ENCODE assay signal across 7 cellular contexts in genomic region chr7:92717982-92718716, GRCh38.
DNase-seq lines count a peak whose midpoint lies in the region; ATAC-seq, FAIRE-seq and TF ChIP-seq lines count a peak whose summit lies in the region.

No MANE protein-coding gene starts in this region.

- H3K4me2 ChIP-seq in GM12878 (ENCODE audit: control insufficient read depth, insufficient read depth): peak overlapping the region; percentile 80

- H3K27me3 ChIP-seq in GM12878 (replicated peaks in 1 of 2; ENCODE audit: control insufficient read depth in 2 of 2, insufficient read depth in 2 of 2, low read length in 1 of 2) (no peaks in the 10 kb centered on the region), WERI-Rb-1 (ENCODE audit: insufficient read depth, low read depth, severe bottlenecking) (no peaks in the 10 kb centered on the region)

- no peak for TF ChIP-seq EP300 in GM12878 (IDR thresholded peaks at IDR 0.05; ENCODE audit: borderline replicate concordance in 1 of 2, control insufficient read depth in 1 of 2, low read depth in 2 of 2, low read length in 2 of 2)

- RAD21 ChIA-PET in GM12878 (lab: Charles Lee; ENCODE audit: unreplicated experiment): interaction anchor here (1.2 kb wide), 1 partner anchor 115 kb away, joined by 4 read pairs; no protein-coding TSS in a partner anchor

- H3K36me3 ChIP-seq in GM12878 (ENCODE audit: control insufficient read depth in 2 of 2, insufficient read depth in 2 of 2, low read length in 1 of 2) (peaks cover 0 to 1% of the 10 kb centered on the region in 2 experiments; a peak in 1 of 4 replicates), WERI-Rb-1 (no peaks in the 10 kb centered on the region)

- H3K27ac ChIP-seq in GM12878 (ENCODE audit: control insufficient read depth, insufficient read depth) (peak overlapping the region; percentile 59), WERI-Rb-1 (no peak overlapping the region)

- DNase-seq in T-cell (peak; percentile 2 to 61 (median 26)), GM12878 (ENCODE audit: low read depth, low spot score) (no peak), left lobe of liver (ENCODE audit: low spot score) (peak; percentile 50), WERI-Rb-1 (no peak)
- peak; percentile 67 for DNase-seq in stimulated activated CD4-positive, alpha-beta T cell treated with anti-CD3 and anti-CD28 coated beads, Interleukin-4, amount 100 ng/mL, for 24 hours

- no peaks in the 10 kb centered on the region for H3K27me3 Mint-ChIP-seq in T-cell

- no peaks in the 10 kb centered on the region for H4K20me1 ChIP-seq in GM12878 (ENCODE audit: control insufficient read depth, insufficient read depth)

- TF ChIP-seq CTCF in GM12878 (IDR thresholded peaks at IDR 0.05 in 2 of 3, conservative IDR thresholded peaks at IDR 0.05 in 1 of 3; ENCODE audit: control insufficient read depth in 2 of 3, extremely low read depth in 1 of 3, insufficient read depth in 1 of 3, low read depth in 3 of 3, low read length in 3 of 3) (no peak), WERI-Rb-1 (IDR thresholded peaks at IDR 0.05; ENCODE audit: low read depth, low read length) (no peak)

- no peak for TF ChIP-seq RAD21 in GM12878 (IDR thresholded peaks at IDR 0.05; ENCODE audit: insufficient read depth, low read depth, low read length)

- CTCF ChIA-PET in T-cell (lab: Charles Lee): interaction anchor here (0.6 to 1.5 kb wide), 4 partner anchors 34 to 164 kb away, joined by 3 to 5 read pairs (median 4); no protein-coding TSS in a partner anchor
- CTCF ChIA-PET in GM12878 (lab: Yijun Ruan, JAX): interaction anchor here (0.6 to 1.8 kb wide), 9 partner anchors 14 to 177 kb away, joined by 3 to 5 read pairs (median 3); no protein-coding TSS in a partner anchor

- FAIRE-seq in GM12878 (lab: Jason Lieb, UNC): peak; percentile 72

- SMC1A ChIA-PET in GM12878 (lab: Charles Lee; ENCODE audit: uncharacterized antibody, unreplicated experiment): interaction anchor here (1.0 to 1.8 kb wide), 7 partner anchors 9 to 115 kb away, joined by 3 to 6 read pairs (median 4); no protein-coding TSS in a partner anchor

- H3K9me3 Mint-ChIP-seq in T-cell: no peaks in the 10 kb centered on the region

- H3K27ac Mint-ChIP-seq in T-cell: peak overlapping the region; percentile 90 to 95

- H3K4me1 ChIP-seq in GM12878 (ENCODE audit: control insufficient read depth, insufficient read depth, low read length): peaks cover 31% of the 10 kb centered on the region

- TF ChIP-seq POLR2A in GM12878 (IDR thresholded peaks at IDR 0.05; ENCODE audit: low read depth, low read length): no peak

- peaks cover 13% of the 10 kb centered on the region for H3K79me2 ChIP-seq in GM12878 (ENCODE audit: control insufficient read depth, insufficient read depth, low read length)

- BruUV-seq in GM12878 (replicated peaks; lab: Mats Ljungman, UMichigan): no TSS peak

- in situ Hi-C loops in GM12878 (cut with MboI): no loop called here

- peak overlapping the region; percentile 33; the same call in 1 of the 2 replicates for H2AFZ ChIP-seq in GM12878 (ENCODE audit: control insufficient read depth, low read depth, low read length)

- H3K9me3 ChIP-seq in GM12878 (replicated peaks; ENCODE audit: control insufficient read depth, insufficient read depth, low read length) (no peaks in the 10 kb centered on the region), WERI-Rb-1 (ENCODE audit: severe bottlenecking) (no peaks in the 10 kb centered on the region)

- 60% methylated on average over 19 of the region's 19 CpGs for WGBS in GM12878 (ENCODE audit: insufficient coverage, insufficient replicate concordance, low lambda C conversion rate, missing lambda C conversion rate)

- H3K4me1 Mint-ChIP-seq in T-cell: peaks cover 28 to 52% (median 50%) of the 10 kb centered on the region in 3 donors

- H3K36me3 Mint-ChIP-seq in T-cell: peaks cover 24% of the 10 kb centered on the region

- H3K4me3 ChIP-seq in GM12878 (peak overlapping the region; percentile 35; the same call in 1 of the 2 replicates), WERI-Rb-1 (ENCODE audit: low read depth, low read length) (no peak overlapping the region)

- H3K9ac ChIP-seq in GM12878 (ENCODE audit: control insufficient read depth, insufficient read depth, low read length): peak overlapping the region; percentile 45; the same call in 1 of the 2 replicates

- intact Hi-C loops in GM12878 (cut with micrococcal nuclease; ENCODE audit: unreplicated experiment): no loop called here

- POLR2A ChIA-PET in T-cell (lab: Charles Lee) (interaction anchor here (0.5 to 0.7 kb wide), 2 partner anchors 80 to 110 kb away, joined by 3 read pairs; no protein-coding TSS in a partner anchor), GM12878 (lab: Charles Lee) (interaction anchor here (1.4 kb wide), 1 partner anchor 118 kb away, joined by 3 read pairs; the partner anchor contains the start of gene CDK6)

- ATAC-seq in GM19025 (IDR thresholded peaks at IDR 0.05; ENCODE audit: low read depth, unreplicated experiment): peak; percentile 54
- ATAC-seq in HG03439 (IDR thresholded peaks at IDR 0.05; ENCODE audit: unreplicated experiment): peak; percentile 46
- ATAC-seq in T-cell (replicated peaks in 1 of 4): peak; percentile 80 to 94 (median 83)
- ATAC-seq in GM12878: peak; percentile 81
- peak; percentile 86 for ATAC-seq in left lobe of liver

- H3K4me3 Mint-ChIP-seq in T-cell: peak overlapping the region; percentile 71 to 87 (median 87)

TF ChIP-seq in GM12878, 131 proteins besides CTCF, POLR2A, EP300 and RAD21 (continues in another document):
- TF ChIP-seq YY1 (IDR thresholded peaks at IDR 0.05; ENCODE audit: low read depth, low read length) (peak; percentile 52; the same call in 1 of the 2 replicates), FOS (IDR thresholded peaks at IDR 0.05; ENCODE audit: borderline replicate concordance, extremely low read depth, insufficient read length) (no peak), SIN3A (IDR thresholded peaks at IDR 0.05; ENCODE audit: low read depth, low read length) (no peak), SREBF2 (IDR thresholded peaks at IDR 0.05; ENCODE audit: low read length) (no peak), PAX5 (IDR thresholded peaks at IDR 0.05; ENCODE audit: borderline replicate concordance, low read depth, low read length) (no peak), DPF2 (IDR thresholded peaks at IDR 0.05) (0 out of 2 replicates have a peak, but pooled peaks have one; percentile 25), ATF7 (IDR thresholded peaks at IDR 0.05; ENCODE audit: low read depth) (peak; percentile 39), SPI1 (IDR thresholded peaks at IDR 0.05; ENCODE audit: borderline replicate concordance, insufficient read depth, low read depth, low read length) (peak; percentile 54; the same call in 1 of the 2 replicates), PRDM15 (CRISPR knock-in tag; IDR thresholded peaks at IDR 0.05) (no peak), ZNF274 (IDR thresholded peaks at IDR 0.05; ENCODE audit: insufficient read depth, insufficient read length) (no peak), MTA2 (IDR thresholded peaks at IDR 0.05; ENCODE audit: low read depth) (no peak), RFX5 (IDR thresholded peaks at IDR 0.05; ENCODE audit: low read depth, low read length) (no peak), SKIL (IDR thresholded peaks at IDR 0.05; ENCODE audit: low read depth, poor library complexity, severe bottlenecking) (no peak)

Comparison
In these comparisons a context has a peak if more than half of its experiments do, and no peak if none do; other contexts are left out.
1. DNase-seq: peak in T-cell (34 of 34), left lobe of liver (single experiment) and stimulated activated CD4-positive, alpha-beta T cell treated with anti-CD3 and anti-CD28 coated beads, Interleukin-4, amount 100 ng/mL, for 24 hours (single experiment); none in GM12878 (single experiment) and WERI-Rb-1 (single experiment).
2. Peak in every context shown above with its lines, with median percentiles within 50 percentile points of each other: ATAC-seq.